ENCODE assay signal across 16 cellular contexts in genomic region chr2:197075286-197075685, GRCh38.
A peak's percentile ranks its signal among the peaks of the same experiment; 100 is the strongest.
DNase-seq lines count a peak whose midpoint lies in the region; ATAC-seq, FAIRE-seq and TF ChIP-seq lines count a peak whose summit lies in the region.
"Had no signal": no experiment of that assay in that cellular context is flagged by ENCODE, and none has a peak within 500 bp of the region (broad histone marks: within the 10 kb centered on the region; RNA-seq: fewer than 3 reads in every experiment).

No MANE protein-coding gene starts in this region.

- peaks cover 7% of the 10 kb centered on the region for H3K9me3 Mint-ChIP-seq in stimulated activated naive CD8-positive, alpha-beta T cell treated with anti-CD3 and anti-CD28 coated beads, Interleukin-15, Interleukin-2, amounts not matched to agents 100 ng/mL and 50 ng/mL, for 24 hours
- H3K9me3 Mint-ChIP-seq in stimulated activated naive CD8-positive, alpha-beta T cell treated with anti-CD3 and anti-CD28 coated beads, Interleukin-15, amount 100 ng/mL, for 72 hours, result peaks cover 0 to 7% of the 10 kb centered on the region in 2 donors
- no peaks in the 10 kb centered on the region for H3K9me3 Mint-ChIP-seq in GM23338
- H3K9me3 Mint-ChIP-seq: H9 had no signal

- H3K27me3 ChIP-seq in GM23338 (ENCODE audit: insufficient read depth), result no peaks in the 10 kb centered on the region

- H3K4me1 Mint-ChIP-seq in stimulated activated naive CD8-positive, alpha-beta T cell treated with anti-CD3 and anti-CD28 coated beads, Interleukin-15, Interleukin-2, amounts not matched to agents 100 ng/mL and 50 ng/mL, for 24 hours (ENCODE audit: low read depth), result peaks cover 44% of the 10 kb centered on the region
- peaks cover 52% of the 10 kb centered on the region for H3K4me1 Mint-ChIP-seq in stimulated activated naive CD8-positive, alpha-beta T cell treated with anti-CD3 and anti-CD28 coated beads, Interleukin-15, amount 100 ng/mL, for 72 hours
- peaks cover 1% of the 10 kb centered on the region; the same call in 2 of the 3 replicates for H3K4me1 Mint-ChIP-seq in GM23338

- H3K27me3 Mint-ChIP-seq in stimulated activated naive CD8-positive, alpha-beta T cell treated with anti-CD3 and anti-CD28 coated beads, Interleukin-15, Interleukin-2, amounts not matched to agents 100 ng/mL and 50 ng/mL, for 24 hours, result no peaks in the 10 kb centered on the region
- H3K27me3 Mint-ChIP-seq in stimulated activated naive CD8-positive, alpha-beta T cell treated with anti-CD3 and anti-CD28 coated beads, Interleukin-15, amount 100 ng/mL, for 72 hours, result no peaks in the 10 kb centered on the region
- peaks cover 2% of the 10 kb centered on the region for H3K27me3 Mint-ChIP-seq in GM23338 (ENCODE audit: insufficient read depth, low read depth, poor library complexity)
- H3K27me3 Mint-ChIP-seq: B cell; CD4-positive, alpha-beta T cell had no signal

- H3F3A ChIP-seq in GM23338 (replicated peaks; ENCODE audit: low read depth), result no peaks in the 10 kb centered on the region

- no peak for ATAC-seq in stimulated activated naive CD8-positive, alpha-beta T cell treated with anti-CD3 and anti-CD28 coated beads, Interleukin-15, amount 100 ng/mL, for 72 hours
- no peak for ATAC-seq in GM23338

- peak overlapping the region; percentile 31 for H3K27ac Mint-ChIP-seq in stimulated activated naive CD8-positive, alpha-beta T cell treated with anti-CD3 and anti-CD28 coated beads, Interleukin-15, Interleukin-2, amounts not matched to agents 100 ng/mL and 50 ng/mL, for 24 hours
- H3K27ac Mint-ChIP-seq in stimulated activated naive CD8-positive, alpha-beta T cell treated with anti-CD3 and anti-CD28 coated beads, Interleukin-15, amount 100 ng/mL, for 72 hours, result no peak overlapping the region
- H3K27ac Mint-ChIP-seq in GM23338, result no peak overlapping the region
- H3K27ac Mint-ChIP-seq: H9 had no signal

- H3K4me3 ChIP-seq in GM23338, result no peak overlapping the region
- H3K4me3 ChIP-seq: GM12878, GM23248 had no signal

- H3K36me3 ChIP-seq in GM23338 (ENCODE audit: insufficient read depth), result no peaks in the 10 kb centered on the region

- H4K20me1 ChIP-seq in GM23338 (replicated peaks; ENCODE audit: insufficient read depth), result no peaks in the 10 kb centered on the region

- H3K27ac ChIP-seq in caudate nucleus (ENCODE audit: low read depth, low read length), result peak overlapping the region; percentile 98
- peak overlapping the region; percentile 7 for H3K27ac ChIP-seq in substantia nigra (ENCODE audit: low read depth, low read length, poor library complexity, severe bottlenecking)
- no peak overlapping the region for H3K27ac ChIP-seq in GM23338 (ENCODE audit: low read depth)
- H3K27ac ChIP-seq: 22Rv1, GM23248 had no signal

- no peak overlapping the region for H3K4me3 Mint-ChIP-seq in stimulated activated naive CD8-positive, alpha-beta T cell treated with anti-CD3 and anti-CD28 coated beads, Interleukin-15, Interleukin-2, amounts not matched to agents 100 ng/mL and 50 ng/mL, for 24 hours
- H3K4me3 Mint-ChIP-seq in stimulated activated naive CD8-positive, alpha-beta T cell treated with anti-CD3 and anti-CD28 coated beads, Interleukin-15, amount 100 ng/mL, for 72 hours, result no peak overlapping the region
- no peak overlapping the region for H3K4me3 Mint-ChIP-seq in GM23338
- H3K4me3 Mint-ChIP-seq: B cell; CD4-positive, alpha-beta T cell; H9 had no signal

- H3K4me2 ChIP-seq in GM23338, result no peak overlapping the region

- H3K79me2 ChIP-seq in GM23338 (replicated peaks; ENCODE audit: insufficient read depth), result no peaks in the 10 kb centered on the region

- H3K9me2 ChIP-seq in GM23338 (ENCODE audit: insufficient read depth), result no peaks in the 10 kb centered on the region

- 0 out of 2 replicates have a peak, but pooled peaks cover 3% of the 10 kb centered on the region for H3K4me1 ChIP-seq in GM23338 (ENCODE audit: insufficient read depth)

- no peak for FAIRE-seq in D721Med (lab: Jason Lieb, UNC)

- no peak overlapping the region for H2AFZ ChIP-seq in GM23338
- H2AFZ ChIP-seq: GM23248 had no signal

- DNase-seq in stimulated activated naive CD8-positive, alpha-beta T cell treated with anti-CD3 and anti-CD28 coated beads, Interleukin-15, amount 100 ng/mL, for 72 hours, result no peak
- DNase-seq in caudate nucleus (lab: John Stamatoyannopoulos, UW) (no peak), substantia nigra (lab: John Stamatoyannopoulos, UW) (no peak), AG20443 (ENCODE audit: low spot score) (no peak), D721Med (ENCODE audit: insufficient read length, low spot score) (no peak), NCI-H446 (lab: John Stamatoyannopoulos, UW) (no peak), GM23338 (ENCODE audit: low spot score) (no peak)
- DNase-seq: Calu3; CD4-positive, alpha-beta T cell; DMS79; H9 had no signal

- peaks cover 89% of the 10 kb centered on the region for H3K36me3 Mint-ChIP-seq in stimulated activated naive CD8-positive, alpha-beta T cell treated with anti-CD3 and anti-CD28 coated beads, Interleukin-15, Interleukin-2, amounts not matched to agents 100 ng/mL and 50 ng/mL, for 24 hours (ENCODE audit: low read depth)
- H3K36me3 Mint-ChIP-seq in GM23338 (ENCODE audit: low read depth), result no peaks in the 10 kb centered on the region

- TF ChIP-seq CTCF in D721Med (IDR thresholded peaks at IDR 0.05; ENCODE audit: insufficient read depth, missing control alignments), result no peak
- TF ChIP-seq CTCF in GM23338 (conservative IDR thresholded peaks at IDR 0.05; ENCODE audit: low read depth in 2 of 2), result no peak

TF ChIP-seq in GM23338, 12 proteins besides CTCF, POLR2A, EP300 and RAD21:
- TF ChIP-seq ZNF114 (CRISPR knock-in tag; IDR thresholded peaks at IDR 0.05) (no peak), ZNF331 (CRISPR knock-in tag; IDR thresholded peaks at IDR 0.05; ENCODE audit: low read depth) (no peak), EZH2phosphoT487 (IDR thresholded peaks at IDR 0.05; ENCODE audit: unreplicated experiment) (no peak), ZNF462 (CRISPR knock-in tag; IDR thresholded peaks at IDR 0.05) (no peak), POLR2AphosphoS5 (IDR thresholded peaks at IDR 0.05; ENCODE audit: low read depth) (no peak)
